ENCODE assay signal across 16 cellular contexts in genomic region chr3:114841515-114841914, GRCh38.
DNase-seq lines count a peak whose midpoint lies in the region; ATAC-seq, FAIRE-seq and TF ChIP-seq lines count a peak whose summit lies in the region.
"Had no signal": no experiment of that assay in that cellular context is flagged by ENCODE, and none has a peak within 500 bp of the region (broad histone marks: within the 10 kb centered on the region; RNA-seq: fewer than 3 reads in every experiment).

No MANE protein-coding gene starts in this region.

- H3K9ac ChIP-seq in GM23248: no peak overlapping the region
- H3K9ac ChIP-seq: SK-N-SH had no signal

- H3K36me3 ChIP-seq in GM23248 (ENCODE audit: low read depth) (no peaks in the 10 kb centered on the region), bronchial epithelial cell (ENCODE audit: control insufficient read depth, insufficient read depth, low read length) (no peaks in the 10 kb centered on the region)

- H3K4me1 ChIP-seq in GM23248 (ENCODE audit: insufficient read depth): peaks cover 5% of the 10 kb centered on the region

- no peak for ATAC-seq in GM21381 (IDR thresholded peaks at IDR 0.05; ENCODE audit: unreplicated experiment)

- H4K20me1 ChIP-seq in GM23248 (ENCODE audit: insufficient read depth): no peaks in the 10 kb centered on the region

- H3K4me3 ChIP-seq in GM23248 (no peak overlapping the region), bronchial epithelial cell (ENCODE audit: low read depth, low read length) (no peak overlapping the region)

- WGBS in GM23248 (ENCODE audit: low coverage in 1 of 2, low lambda C conversion rate in 2 of 2, missing lambda C conversion rate in 2 of 2), 2 experiments: 86 to 94% methylated on average over 1 of the region's 1 CpG

- TF ChIP-seq CTCF in bronchial epithelial cell (IDR thresholded peaks at IDR 0.05; ENCODE audit: insufficient read depth, low read length, severe bottlenecking): no peak

- H3K9me2 ChIP-seq in GM23248 (ENCODE audit: insufficient read depth): no peaks in the 10 kb centered on the region
- H3K9me2 ChIP-seq: SK-N-SH had no signal

- H3K9me3 ChIP-seq in GM23248 (ENCODE audit: low read depth): no peaks in the 10 kb centered on the region
- H3K9me3 ChIP-seq: SK-N-SH had no signal

- no peak overlapping the region for H3K4me2 ChIP-seq in GM23248 (ENCODE audit: unreplicated experiment)
- H3K4me2 ChIP-seq: SK-N-SH had no signal

- peak; percentile 14 for DNase-seq in GM23248
- DNase-seq in NCI-H226: peak; percentile 5
- peak; percentile 84 for DNase-seq in bronchial epithelial cell (ENCODE audit: low read depth)
- DNase-seq in renal cortical epithelial cell (ENCODE audit: low read depth): peak; percentile 36
- DNase-seq in cortex of kidney (lab: John Stamatoyannopoulos, UW): no peak
- no peak for DNase-seq in posterior cingulate gyrus
- DNase-seq: H7, Kasumi-1, NCI-H187 treated with DMSO at 0.1 percent for 48 hours, NCI-H446 treated with DMSO at 0.1 percent for 48 hours, NCI-H748 treated with DMSO at 0.1 percent for 48 hours, Right ventricle myocardium superior, SK-N-SH had no signal

- H3K27me3 ChIP-seq in GM23248 (replicated peaks; ENCODE audit: insufficient read depth) (no peaks in the 10 kb centered on the region), bronchial epithelial cell (ENCODE audit: control insufficient read depth, insufficient read depth, low read length) (no peaks in the 10 kb centered on the region)

- H2AFZ ChIP-seq in GM23248: no peak overlapping the region

- H3K79me2 ChIP-seq in GM23248 (ENCODE audit: insufficient read depth): no peaks in the 10 kb centered on the region

- intact Hi-C loops in posterior cingulate gyrus (cut with DNase I): no loop called here

- in situ Hi-C loops in GM23248 (cut with MboI): loop anchor here (25.0 kb wide), 1 partner anchor 971 kb away; no protein-coding TSS in a partner anchor

- H3K27ac ChIP-seq in GM23248: no peak overlapping the region
- H3K27ac ChIP-seq: C4-2B had no signal

- H3F3A ChIP-seq in GM23248 (ENCODE audit: insufficient read depth): no peaks in the 10 kb centered on the region

- FAIRE-seq in bronchial epithelial cell (lab: Jason Lieb, UNC): no peak
- FAIRE-seq: GM19239 had no signal

Comparison
In these comparisons a context has a peak if more than half of its experiments do, and no peak if none do; other contexts are left out.
1. DNase-seq: peak in GM23248 (single experiment), NCI-H226 (single experiment), bronchial epithelial cell (single experiment) and renal cortical epithelial cell (single experiment); none in cortex of kidney (single experiment) and posterior cingulate gyrus (0 of 10).